ENCODE assay signal across 19 cellular contexts in the genomic region with DNA sequence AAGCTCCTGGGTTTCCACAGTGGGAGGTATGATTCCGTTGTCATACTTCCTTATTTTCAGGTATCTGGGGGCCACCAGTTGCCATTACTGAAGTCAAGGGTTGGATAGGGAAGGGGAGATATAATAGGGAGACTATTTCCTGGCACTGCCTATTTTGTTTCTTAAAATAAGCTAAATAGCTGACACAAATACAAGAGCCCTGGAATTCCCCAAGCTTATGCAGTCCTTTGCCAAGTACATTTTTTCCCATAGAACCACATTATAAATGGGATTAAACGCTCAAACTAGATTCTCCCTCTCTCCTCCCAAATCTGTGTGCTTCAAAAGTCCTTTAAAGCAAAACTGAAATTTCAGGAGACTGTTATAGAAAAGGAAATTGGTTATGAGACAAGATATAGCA.
"Had no signal": no experiment of that assay in that cellular context is flagged by ENCODE, and none has a peak within 500 bp of the region (broad histone marks: within the 10 kb centered on the region; RNA-seq: fewer than 3 reads in every experiment).

No MANE protein-coding gene starts in this region.

- DNase-seq: activated CD4-positive, alpha-beta T cell treated with anti-CD3 and anti-CD28 coated beads for 48 hours; activated CD8-positive, alpha-beta memory T cell treated with anti-CD3 and anti-CD28 coated beads, Interleukin-2, amount 50 U/mL, for 4 hours; activated CD8-positive, alpha-beta T cell treated with anti-CD3 and anti-CD28 coated beads, Interleukin-2, amount 10 ng/mL, durations not matched to agents 7 days and 5 days; activated gamma-delta T cell; activated T-cell treated with anti-CD3 and anti-CD28 coated beads, Interleukin-2, amount 50 U/mL, for 72 hours; esophagus squamous epithelium; gastrocnemius medialis; heart left ventricle; immature natural killer cell; naive thymus-derived CD8-positive, alpha-beta T cell; pancreas; sigmoid colon; stimulated activated CD4-positive, alpha-beta T cell treated with anti-CD3 and anti-CD28 coated beads, Interleukin-12 subunit alpha, Interleukin-12 subunit beta, amount 100 ng/mL, for 4 hours; stimulated activated CD4-positive, alpha-beta T cell treated with anti-CD3 and anti-CD28 coated beads, Interleukin-2, amount 100 ng/mL, for 24 hours; T-helper 2 cell; thyroid gland had no signal

- H3K4me1 ChIP-seq: pancreas, thyroid gland had no signal

- H3K9me3 Mint-ChIP-seq: WTC11 had no signal

- ATAC-seq: activated CD8-positive, alpha-beta T cell treated with anti-CD3 and anti-CD28 coated beads, Interleukin-2, amount 10 ng/mL, durations not matched to agents 7 days and 5 days; activated T-cell treated with anti-CD3 and anti-CD28 coated beads, Interleukin-2, amount 50 U/mL, for 72 hours; gastrocnemius medialis; naive thymus-derived CD8-positive, alpha-beta T cell; WTC11 had no signal

- H3K9me3 ChIP-seq: gastrocnemius medialis, pancreas, thyroid gland had no signal

- H3K27ac ChIP-seq: gastrocnemius medialis, pancreas, sigmoid colon, thyroid gland had no signal

- H3K27me3 ChIP-seq: esophagus squamous epithelium, gastrocnemius medialis, heart left ventricle, pancreas, sigmoid colon, thyroid gland had no signal

- H3K4me3 ChIP-seq: esophagus squamous epithelium, gastrocnemius medialis, heart left ventricle, lung, pancreas, sigmoid colon, thyroid gland had no signal

- H3K27ac Mint-ChIP-seq: activated CD8-positive, alpha-beta T cell treated with anti-CD3 and anti-CD28 coated beads, Interleukin-2, amount 10 ng/mL, durations not matched to agents 7 days and 5 days; activated naive CD8-positive, alpha-beta T cell; activated T-cell treated with anti-CD3 and anti-CD28 coated beads, Interleukin-2, amount 50 U/mL, for 72 hours; naive thymus-derived CD8-positive, alpha-beta T cell; WTC11 had no signal

- H3K27me3 Mint-ChIP-seq: activated naive CD8-positive, alpha-beta T cell; naive thymus-derived CD8-positive, alpha-beta T cell had no signal

- H3K36me3 ChIP-seq: pancreas, thyroid gland had no signal

- H3K4me1 Mint-ChIP-seq: WTC11 had no signal

- H3K4me3 Mint-ChIP-seq: activated CD8-positive, alpha-beta T cell treated with anti-CD3 and anti-CD28 coated beads, Interleukin-2, amount 10 ng/mL, durations not matched to agents 7 days and 5 days; activated naive CD8-positive, alpha-beta T cell; activated T-cell treated with anti-CD3 and anti-CD28 coated beads, Interleukin-2, amount 50 U/mL, for 72 hours; immature natural killer cell; naive thymus-derived CD8-positive, alpha-beta T cell; WTC11 had no signal
